8 cellular contexts compared by ENCODE assay signal in the genomic region with DNA sequence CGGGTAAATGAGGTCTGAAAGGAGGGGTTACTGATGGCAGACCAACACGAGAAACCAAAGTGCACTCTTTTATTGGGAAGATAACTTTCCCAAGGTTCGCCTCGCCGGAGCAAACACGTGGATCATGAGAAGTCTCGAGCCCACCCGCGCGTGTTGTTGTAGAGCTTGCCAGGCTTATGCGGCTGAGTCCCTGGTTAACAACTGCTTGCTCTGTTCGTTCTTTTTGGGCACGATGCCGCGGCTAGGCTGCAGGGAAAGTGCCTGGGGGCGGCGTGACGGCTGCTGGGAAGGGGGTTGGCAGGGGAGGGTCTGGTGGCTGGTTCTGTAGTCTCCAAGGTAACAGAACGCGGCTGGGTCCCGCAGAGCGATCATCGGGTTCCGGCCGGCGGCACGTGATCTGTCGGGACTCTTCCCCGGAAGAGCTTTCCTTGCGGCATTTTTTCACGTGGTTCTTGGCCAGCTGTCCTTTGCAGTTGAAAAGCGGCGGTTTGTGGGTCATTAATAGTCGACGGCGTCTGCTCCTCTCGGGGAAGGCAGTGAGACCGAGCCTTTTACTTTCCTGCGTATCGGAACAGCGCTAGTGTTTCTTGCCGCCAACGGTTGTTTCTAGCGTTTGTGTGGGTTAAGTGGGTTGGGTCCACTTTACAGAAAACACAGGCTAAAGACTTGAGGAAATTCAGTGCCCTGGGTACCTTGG.
DNase-seq lines count a peak whose midpoint lies in the region; ATAC-seq and TF ChIP-seq lines count a peak whose summit lies in the region.

No MANE protein-coding gene starts in this region.

- H2AFZ ChIP-seq in OCI-LY3 (ENCODE audit: low read depth, low read length), result no peak overlapping the region

- peaks cover 24% of the 10 kb centered on the region for H3K4me1 ChIP-seq in OCI-LY3 (ENCODE audit: low read length)

- H3K4me2 ChIP-seq in OCI-LY3 (ENCODE audit: low read length), result peak overlapping the region; percentile 86

- H3K27me3 ChIP-seq in OCI-LY3 (ENCODE audit: low read depth, low read length), result no peaks in the 10 kb centered on the region

- H3K9me3 ChIP-seq in OCI-LY3 (ENCODE audit: insufficient read depth, low read length), result 0 out of 2 replicates have a peak, but pooled peaks cover 3% of the 10 kb centered on the region

- ATAC-seq in HG03521 (IDR thresholded peaks at IDR 0.05; ENCODE audit: unreplicated experiment), result peak; percentile 29

- peaks cover 18% of the 10 kb centered on the region; the same call in 1 of the 2 replicates for H4K20me1 ChIP-seq in OCI-LY3 (ENCODE audit: insufficient read depth, low read length)

- peak overlapping the region; percentile 52 for H3K4me3 ChIP-seq in GM12864 (ENCODE audit: low read depth, low read length)
- H3K4me3 ChIP-seq in OCI-LY3 (ENCODE audit: low read length), result peak overlapping the region; percentile 77
- H3K4me3 ChIP-seq in epithelial cell of esophagus (ENCODE audit: low read length), result peak overlapping the region; percentile 67

- 0 out of 2 replicates have a peak overlapping the region, but pooled peaks have one; percentile 62 for H3K9ac ChIP-seq in OCI-LY3 (ENCODE audit: low read length)

- H3K79me2 ChIP-seq in OCI-LY3 (ENCODE audit: low read length), result peaks cover 62% of the 10 kb centered on the region

- peak; percentile 62 for DNase-seq in GM12864 (ENCODE audit: low read depth)
- DNase-seq in activated T-cell treated with anti-CD3 and anti-CD28 coated beads for 24 hours (ENCODE audit: low read depth), result peak; percentile 55
- DNase-seq in epithelial cell of esophagus (ENCODE audit: low read depth), result peak; percentile 61
- peak; percentile 87 for DNase-seq in midbrain (lab: John Stamatoyannopoulos, UW)
- DNase-seq in stimulated activated CD8-positive, alpha-beta memory T cell treated with anti-CD3 and anti-CD28 coated beads, Interleukin-15, amount 100 ng/mL, for 24 hours (ENCODE audit: low read depth), result peak; percentile 31
- no peak for DNase-seq in cortex of kidney (lab: John Stamatoyannopoulos, UW)

- TF ChIP-seq CTCF in GM12864 (IDR thresholded peaks at IDR 0.05; ENCODE audit: low read depth, low read length, missing control alignments) (no peak), OCI-LY3 (IDR thresholded peaks at IDR 0.05; ENCODE audit: low read depth, low read length) (no peak), epithelial cell of esophagus (IDR thresholded peaks at IDR 0.05; ENCODE audit: insufficient read depth, low read depth, low read length, missing control alignments) (no peak)

- peaks cover 7% of the 10 kb centered on the region for H3K36me3 ChIP-seq in OCI-LY3 (replicated peaks; ENCODE audit: low read depth, low read length)

- no peak overlapping the region for H3K27ac ChIP-seq in OCI-LY3 (ENCODE audit: low read length)
